1 cellular context compared by ENCODE assay signal in the genomic region with DNA sequence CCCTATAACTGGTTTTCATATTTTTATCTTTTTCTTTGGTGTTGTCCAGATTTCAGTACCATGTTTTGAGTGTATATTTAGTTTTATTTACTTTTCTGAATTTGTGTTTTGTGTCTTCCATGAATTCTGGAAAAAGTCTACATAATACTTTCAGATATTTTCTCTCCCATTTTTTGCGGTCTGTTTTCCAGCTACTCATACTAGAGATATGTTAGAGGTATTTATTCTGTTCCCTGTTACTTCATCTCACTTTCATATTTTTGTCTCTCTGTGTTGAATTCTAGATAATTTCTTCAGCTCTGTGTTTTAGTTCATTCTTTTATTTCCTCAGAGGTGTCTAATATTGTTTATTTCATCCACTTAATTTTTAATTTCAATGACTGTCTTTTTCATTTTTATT.
TF ChIP-seq lines count a peak whose summit lies in the region.

No MANE protein-coding gene starts in this region.

TF ChIP-seq in IMR-90, 13 proteins besides CTCF, POLR2A, EP300 and RAD21 (continued from another document):
- no peak for TF ChIP-seq MXI1 (IDR thresholded peaks at IDR 0.05; ENCODE audit: borderline replicate concordance, low read depth, low read length)
